In the genomic region with DNA sequence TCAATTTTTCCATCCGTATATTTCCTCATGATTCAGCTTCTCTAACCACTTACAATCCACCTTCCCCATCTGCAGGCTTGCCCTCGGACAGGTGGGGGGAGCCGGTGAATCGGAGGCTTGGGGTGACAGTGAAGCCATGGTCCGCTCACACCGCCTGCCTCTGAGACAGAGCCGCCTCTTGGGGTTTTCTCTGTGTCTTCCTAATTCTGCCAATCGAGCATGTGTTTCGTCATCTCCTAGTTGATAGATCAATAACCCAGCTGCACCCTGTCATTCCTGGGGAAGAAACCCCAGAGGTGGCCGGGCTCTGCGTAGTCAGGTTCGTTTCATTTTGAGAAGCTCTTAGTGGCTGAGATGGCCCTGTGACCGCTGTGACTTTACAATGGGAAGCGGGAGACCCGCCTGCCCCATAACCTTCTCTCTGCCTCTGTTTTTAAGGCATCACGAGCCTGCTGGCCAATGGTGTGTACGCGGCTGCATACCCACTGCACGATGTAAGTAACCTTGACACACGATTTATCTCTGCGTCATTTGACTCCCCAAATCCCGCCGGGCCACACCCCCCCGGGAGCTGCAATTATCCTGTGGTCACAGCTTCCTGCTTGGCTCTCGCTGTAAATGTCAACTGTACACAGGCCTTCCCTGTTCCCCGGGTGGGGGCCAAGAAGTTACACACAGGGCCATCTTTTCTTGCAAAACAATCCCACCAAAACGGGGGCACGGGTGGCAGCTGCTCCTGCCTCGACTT, we compare ENCODE assay signal across 9 cellular contexts. TPM values are rescaled to one million over a fixed set of nuclear protein-coding genes. Genes with fewer than 3 reads are reported as not detected.
A peak's percentile ranks its signal among the peaks of the same experiment; 100 is the strongest.
DNase-seq lines count a peak whose midpoint lies in the region; ATAC-seq and TF ChIP-seq lines count a peak whose summit lies in the region.
"Had no signal": no experiment of that assay in that cellular context is flagged by ENCODE, and none has a peak within 500 bp of the region (broad histone marks: within the 10 kb centered on the region; RNA-seq: fewer than 3 reads in every experiment).

No MANE protein-coding gene starts in this region.

- DNase-seq in A673 (ENCODE audit: low spot score) (peak; percentile 93), HFFc6 (peak; percentile 45), UCSD-AML1 (lab: John Stamatoyannopoulos, UW; ENCODE audit: unreplicated experiment) (peak; percentile 66), kidney tubule cell (ENCODE audit: low spot score) (peak; percentile 25), DMS114 treated with DMSO at 0.1 percent for 48 hours (lab: John Stamatoyannopoulos, UW; ENCODE audit: unreplicated experiment) (no peak), Caco-2 (no peak), AML-193 (lab: John Stamatoyannopoulos, UW) (no peak)
- DNase-seq: stimulated activated naive CD8-positive, alpha-beta T cell treated with anti-CD3 and anti-CD28 coated beads, Interleukin-15, Interleukin-2, amounts not matched to agents 100 U/mL and 50 U/mL, for 24 hours had no signal

- H3K27ac ChIP-seq in A673 (ENCODE audit: low read depth, low read length, poor library complexity, severe bottlenecking) = peak overlapping the region; percentile 64

- H3K27me3 ChIP-seq in A673 (replicated peaks; ENCODE audit: insufficient read depth, low read depth, low read length, poor library complexity) (no peaks in the 10 kb centered on the region), Caco-2 (replicated peaks; ENCODE audit: control insufficient read depth, insufficient read depth, low read length) (no peaks in the 10 kb centered on the region)

- POLR2A ChIA-PET in A673 (lab: Charles Lee; ENCODE audit: low non-redundant PET) (no interaction called here), Caco-2 (lab: Charles Lee) (no interaction called here)

- H3K4me3 Mint-ChIP-seq in HFFc6 (no peak overlapping the region), Caco-2 (ENCODE audit: unreplicated experiment) (no peak overlapping the region)

- H3K36me3 ChIP-seq in A673 (ENCODE audit: insufficient read depth, low read length, poor library complexity, severe bottlenecking) = no peaks in the 10 kb centered on the region
- no peaks in the 10 kb centered on the region for H3K36me3 ChIP-seq in Caco-2 (ENCODE audit: control insufficient read depth, insufficient read depth, low read length)

- H3K9me3 Mint-ChIP-seq in HFFc6 (no peaks in the 10 kb centered on the region), Caco-2 (ENCODE audit: unreplicated experiment) (no peaks in the 10 kb centered on the region)

- no peak for ATAC-seq in HG02970 (IDR thresholded peaks at IDR 0.05; ENCODE audit: low FRiP score, unreplicated experiment)
- ATAC-seq: stimulated activated naive CD8-positive, alpha-beta T cell treated with anti-CD3 and anti-CD28 coated beads, Interleukin-15, Interleukin-2, amounts not matched to agents 100 U/mL and 50 U/mL, for 24 hours had no signal

- H3K27me3 Mint-ChIP-seq in HFFc6 (ENCODE audit: insufficient read depth) (peaks cover 56% of the 10 kb centered on the region), Caco-2 (ENCODE audit: insufficient read depth, unreplicated experiment) (no peaks in the 10 kb centered on the region)

- H3K36me3 Mint-ChIP-seq in HFFc6 (ENCODE audit: low read depth) = peaks cover 5% of the 10 kb centered on the region; the same call in 1 of the 2 replicates
- H3K36me3 Mint-ChIP-seq in Caco-2 (ENCODE audit: insufficient read depth, unreplicated experiment) = no peaks in the 10 kb centered on the region

- H3K9me3 ChIP-seq in A673 (ENCODE audit: low read depth, low read length, poor library complexity, severe bottlenecking) (no peaks in the 10 kb centered on the region), Caco-2 (no peaks in the 10 kb centered on the region)

- TF ChIP-seq CTCF in A673 (conservative IDR thresholded peaks at IDR 0.05; ENCODE audit: low read depth, low read length) (no peak), HFFc6 (IDR thresholded peaks at IDR 0.05) (no peak), Caco-2 (IDR thresholded peaks at IDR 0.05; ENCODE audit: insufficient read depth in 1 of 2, low read depth in 1 of 2, low read length in 1 of 2, severe bottlenecking in 1 of 2, unreplicated experiment in 1 of 2) (no peak)

- CTCF ChIA-PET in A673 (lab: Charles Lee) = no interaction called here
- CTCF ChIA-PET in Caco-2 (lab: Charles Lee) = interaction anchor here (1.0 to 1.1 kb wide), 2 partner anchors 24 to 44 kb away, joined by 3 read pairs; no protein-coding TSS in a partner anchor

- BruUV-seq in A673 (replicated peaks; lab: Mats Ljungman, UMichigan) = no TSS peak
- BruUV-seq in Caco-2 (replicated peaks; lab: Mats Ljungman, UMichigan) = no TSS peak

- peaks cover 20% of the 10 kb centered on the region for H3K4me1 ChIP-seq in A673 (ENCODE audit: insufficient read depth, low read length, poor library complexity, severe bottlenecking)
- H3K4me1 ChIP-seq in Caco-2 = peaks cover 7% of the 10 kb centered on the region; the same call in 1 of the 2 replicates

- no peak overlapping the region for H3K27ac Mint-ChIP-seq in HFFc6
- no peak overlapping the region for H3K27ac Mint-ChIP-seq in Caco-2 (ENCODE audit: unreplicated experiment)

- H3K4me3 ChIP-seq in A673 (ENCODE audit: low read depth, low read length, poor library complexity, severe bottlenecking) = no peak overlapping the region
- H3K4me3 ChIP-seq in Caco-2 (ENCODE audit: low read depth, low read length) = no peak overlapping the region

- intact Hi-C loops in A673 (cut with micrococcal nuclease; ENCODE audit: unreplicated experiment) = no loop called here
- intact Hi-C loops in Caco-2 (cut with micrococcal nuclease; ENCODE audit: unreplicated experiment) = no loop called here

- H3K4me1 Mint-ChIP-seq in HFFc6 (ENCODE audit: low read depth) (peaks cover 23% of the 10 kb centered on the region), Caco-2 (ENCODE audit: low read depth, unreplicated experiment) (peaks cover 5% of the 10 kb centered on the region)

RNA-seq across cellular contexts. Expression of gene ANO1, which starts 33.3 kb away (rescaled TPM):
- total RNA-seq in A673 (2021) (0.59 and 0.90 TPM in 2 replicates), Caco-2 (2022) (5.8 and 8.4 TPM in 2 replicates)
- total RNA-seq in HFFc6 (2021; fragmentation: NEBNext Ultra II Directional; extraction: Animal tissue kit (Norgen Biotek cat#: 25700)) = not detected

Comparison
In these comparisons a context has a peak if more than half of its experiments do, and no peak if none do; other contexts are left out.
1. DNase-seq: peak in A673 (single experiment), HFFc6 (single experiment), UCSD-AML1 (single experiment) and kidney tubule cell (single experiment); none in DMS114 treated with DMSO at 0.1 percent for 48 hours (single experiment), Caco-2 (0 of 2) and AML-193 (0 of 2).